In genomic region chr17:77449373-77449907, GRCh38 we compare ENCODE assay signal across 8 cellular contexts.
DNase-seq lines count a peak whose midpoint lies in the region; ATAC-seq and TF ChIP-seq lines count a peak whose summit lies in the region.

No MANE protein-coding gene starts in this region.

- H4K20me1 ChIP-seq in MM.1S (ENCODE audit: insufficient read depth, low read length), result no peaks in the 10 kb centered on the region

- H3K27ac ChIP-seq in muscle layer of duodenum (ENCODE audit: low read length) (peak overlapping the region; percentile 91), MM.1S (ENCODE audit: low read length) (no peak overlapping the region)

- H3K9me3 Mint-ChIP-seq in activated naive CD4-positive, alpha-beta T cell treated with anti-CD3 and anti-CD28 coated beads, Interleukin-2, amount 50 U/mL, for 24 hours, result no peaks in the 10 kb centered on the region
- H3K9me3 Mint-ChIP-seq in brain (peaks cover 0 to 2% (median 0%) of the 10 kb centered on the region in 5 experiments), type B pancreatic cell (no peaks in the 10 kb centered on the region)

- H3K4me1 Mint-ChIP-seq in activated naive CD4-positive, alpha-beta T cell treated with anti-CD3 and anti-CD28 coated beads, Interleukin-2, amount 50 U/mL, for 24 hours, result peaks cover 61% of the 10 kb centered on the region
- H3K4me1 Mint-ChIP-seq in brain (peaks cover 80% of the 10 kb centered on the region), type B pancreatic cell (ENCODE audit: unreplicated experiment) (peaks cover 44% of the 10 kb centered on the region)

- H3K4me3 ChIP-seq in muscle layer of duodenum (ENCODE audit: low read depth in 1 of 2, low read length in 2 of 2) (peak overlapping the region; percentile 23 to 69), MM.1S (ENCODE audit: low read length) (no peak overlapping the region)

- no peak overlapping the region for H3K9ac ChIP-seq in MM.1S (ENCODE audit: low read length)

- H3K4me3 Mint-ChIP-seq in activated naive CD4-positive, alpha-beta T cell treated with anti-CD3 and anti-CD28 coated beads, Interleukin-2, amount 50 U/mL, for 24 hours, result peak overlapping the region; percentile 94
- peak overlapping the region; percentile 93 to 100 (median 98) for H3K4me3 Mint-ChIP-seq in brain
- peak overlapping the region; percentile 99 for H3K4me3 Mint-ChIP-seq in type B pancreatic cell

- H3K9me2 ChIP-seq in MM.1S (replicated peaks; ENCODE audit: insufficient read depth, low read length), result no peaks in the 10 kb centered on the region

- no peak for TF ChIP-seq CTCF in brain (conservative IDR thresholded peaks at IDR 0.05)
- no peak for TF ChIP-seq CTCF in type B pancreatic cell (conservative IDR thresholded peaks at IDR 0.05)
- no peak for TF ChIP-seq CTCF in MM.1S (IDR thresholded peaks at IDR 0.05; ENCODE audit: low read length)

- H3K4me1 ChIP-seq in muscle layer of duodenum (ENCODE audit: control insufficient read depth in 1 of 2, insufficient read depth in 2 of 2, low read length in 2 of 2) (peaks cover 52 to 74% of the 10 kb centered on the region in 2 donors), MM.1S (ENCODE audit: low read length) (peaks cover 33% of the 10 kb centered on the region)

- no peak for DNase-seq in activated naive CD4-positive, alpha-beta T cell treated with Interleukin-2 at 50 U/mL for 16 hours
- DNase-seq in type B pancreatic cell (ENCODE audit: extremely low spot score, unreplicated experiment), result no peak
- DNase-seq in MM.1S, result no peak

- no peak for ATAC-seq in GM18868 (IDR thresholded peaks at IDR 0.05; ENCODE audit: unreplicated experiment)
- no peak for ATAC-seq in GM18520 (IDR thresholded peaks at IDR 0.05; ENCODE audit: unreplicated experiment)

- H3K27me3 ChIP-seq in muscle layer of duodenum (ENCODE audit: low read depth, low read length), result no peaks in the 10 kb centered on the region
- no peaks in the 10 kb centered on the region for H3K27me3 ChIP-seq in MM.1S (replicated peaks; ENCODE audit: insufficient read depth, low read length)

- H3K4me2 ChIP-seq in MM.1S (ENCODE audit: low read depth, low read length), result no peak overlapping the region

- H3K36me3 Mint-ChIP-seq in activated naive CD4-positive, alpha-beta T cell treated with anti-CD3 and anti-CD28 coated beads, Interleukin-2, amount 50 U/mL, for 24 hours, result no peaks in the 10 kb centered on the region
- H3K36me3 Mint-ChIP-seq in brain, result peaks cover 24% of the 10 kb centered on the region
- H3K36me3 Mint-ChIP-seq in type B pancreatic cell, result peaks cover 4% of the 10 kb centered on the region

- H3F3A ChIP-seq in MM.1S (ENCODE audit: insufficient read depth, low read length), result peaks cover 17% of the 10 kb centered on the region

- H3K36me3 ChIP-seq in muscle layer of duodenum (ENCODE audit: control insufficient read depth in 1 of 2, insufficient read depth in 2 of 2, low read length in 2 of 2) (no peaks in the 10 kb centered on the region), MM.1S (replicated peaks; ENCODE audit: insufficient read depth, low read length) (no peaks in the 10 kb centered on the region)

- H3K79me2 ChIP-seq in MM.1S (ENCODE audit: low read length), result peaks cover 98% of the 10 kb centered on the region

- peak overlapping the region; percentile 97 for H3K27ac Mint-ChIP-seq in activated naive CD4-positive, alpha-beta T cell treated with anti-CD3 and anti-CD28 coated beads, Interleukin-2, amount 50 U/mL, for 24 hours
- H3K27ac Mint-ChIP-seq in brain, result peak overlapping the region; percentile 99 to 100 (median 100)
- peak overlapping the region; percentile 98 for H3K27ac Mint-ChIP-seq in type B pancreatic cell

- H2AFZ ChIP-seq in MM.1S (ENCODE audit: low read length), result no peak overlapping the region

- H3K9me3 ChIP-seq in muscle layer of duodenum (ENCODE audit: control insufficient read depth in 1 of 2, low read length in 2 of 2) (no peaks in the 10 kb centered on the region), MM.1S (replicated peaks; ENCODE audit: insufficient read depth, low read length) (no peaks in the 10 kb centered on the region)

- no peaks in the 10 kb centered on the region for H3K27me3 Mint-ChIP-seq in activated naive CD4-positive, alpha-beta T cell treated with anti-CD3 and anti-CD28 coated beads, Interleukin-2, amount 50 U/mL, for 24 hours
- H3K27me3 Mint-ChIP-seq in brain, result peaks cover 6% of the 10 kb centered on the region
- H3K27me3 Mint-ChIP-seq in type B pancreatic cell, result no peaks in the 10 kb centered on the region
